Comparison of ENCODE assay signal across 8 cellular contexts in the genomic region with DNA sequence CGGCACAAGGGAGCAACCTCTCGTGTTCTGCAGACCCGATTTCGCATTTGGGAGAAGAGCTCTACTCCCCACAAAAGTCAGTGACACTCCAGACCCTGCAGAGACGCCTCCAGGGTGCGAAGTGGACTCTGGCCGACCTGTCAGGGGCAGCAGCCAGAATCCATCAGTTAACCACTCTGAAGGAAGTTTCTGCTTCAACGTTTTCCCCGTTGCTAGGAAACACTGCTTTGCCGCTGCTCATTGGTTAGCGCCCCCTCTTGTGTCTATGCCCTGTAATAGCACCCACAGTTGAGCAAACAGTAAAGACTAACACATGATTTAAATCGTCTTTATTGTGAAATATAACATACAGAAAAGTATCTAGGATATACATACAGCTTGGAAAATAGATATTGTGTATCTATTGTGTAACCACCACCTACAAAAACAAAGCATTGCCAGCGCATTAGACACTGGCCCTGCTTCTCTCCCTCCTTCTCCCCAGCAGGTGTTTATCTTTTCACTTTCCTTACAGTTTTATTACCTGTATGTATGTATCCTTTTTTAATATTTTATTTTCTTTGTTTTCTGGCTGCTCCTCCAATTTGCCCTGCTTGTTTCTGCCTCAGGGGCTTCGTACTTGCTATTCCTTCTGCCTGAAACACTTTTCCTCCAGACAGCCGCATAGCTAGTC. TPM values are rescaled to one million over a fixed set of nuclear protein-coding genes. Genes with fewer than 3 reads are reported as not detected.
DNase-seq lines count a peak whose midpoint lies in the region; ATAC-seq and TF ChIP-seq lines count a peak whose summit lies in the region.

No MANE protein-coding gene starts in this region.

- no peak overlapping the region for H3K4me3 Mint-ChIP-seq in activated CD4-positive, alpha-beta T cell treated with anti-CD3 and anti-CD28 coated beads, Interleukin-2, amount 10 ng/mL, durations not matched to agents 7 days and 5 days
- no peak overlapping the region for H3K4me3 Mint-ChIP-seq in dendritic cell treated with granulocyte-macrophage colony-stimulating factor and Interleukin-4, amounts not matched to agents 40 ng/mL and 50 ng/mL, for 4 days

- H3K4me1 ChIP-seq in lower lobe of right lung: no peaks in the 10 kb centered on the region

- H3K9me3 Mint-ChIP-seq in activated CD4-positive, alpha-beta T cell treated with anti-CD3 and anti-CD28 coated beads, Interleukin-2, amount 10 ng/mL, durations not matched to agents 7 days and 5 days: peaks cover 2% of the 10 kb centered on the region
- H3K9me3 Mint-ChIP-seq in dendritic cell treated with granulocyte-macrophage colony-stimulating factor and Interleukin-4, amounts not matched to agents 40 ng/mL and 50 ng/mL, for 4 days: no peaks in the 10 kb centered on the region

- H3K27me3 Mint-ChIP-seq in activated CD4-positive, alpha-beta T cell treated with anti-CD3 and anti-CD28 coated beads, Interleukin-2, amount 10 ng/mL, durations not matched to agents 7 days and 5 days: no peaks in the 10 kb centered on the region
- H3K27me3 Mint-ChIP-seq in dendritic cell treated with granulocyte-macrophage colony-stimulating factor and Interleukin-4, amounts not matched to agents 40 ng/mL and 50 ng/mL, for 4 days: peaks cover 8% of the 10 kb centered on the region

- H3K27ac Mint-ChIP-seq in activated CD4-positive, alpha-beta T cell treated with anti-CD3 and anti-CD28 coated beads, Interleukin-2, amount 10 ng/mL, durations not matched to agents 7 days and 5 days: peak overlapping the region; percentile 10
- peak overlapping the region; percentile 54 for H3K27ac Mint-ChIP-seq in dendritic cell treated with granulocyte-macrophage colony-stimulating factor and Interleukin-4, amounts not matched to agents 40 ng/mL and 50 ng/mL, for 4 days

- peak overlapping the region; percentile 27 for H3K4me3 ChIP-seq in lower lobe of right lung

- ATAC-seq in GM18909 (IDR thresholded peaks at IDR 0.05; ENCODE audit: poor library complexity, unreplicated experiment) (peak; percentile 78), HG03439 (IDR thresholded peaks at IDR 0.05; ENCODE audit: unreplicated experiment) (peak; percentile 83), lower lobe of right lung (peak; percentile 95 to 97)

- H3K27ac ChIP-seq in lower lobe of right lung: no peak overlapping the region

- H3K9me3 ChIP-seq in lower lobe of right lung: no peaks in the 10 kb centered on the region

- no peaks in the 10 kb centered on the region for H3K36me3 Mint-ChIP-seq in activated CD4-positive, alpha-beta T cell treated with anti-CD3 and anti-CD28 coated beads, Interleukin-2, amount 10 ng/mL, durations not matched to agents 7 days and 5 days (ENCODE audit: low read depth)
- no peaks in the 10 kb centered on the region for H3K36me3 Mint-ChIP-seq in dendritic cell treated with granulocyte-macrophage colony-stimulating factor and Interleukin-4, amounts not matched to agents 40 ng/mL and 50 ng/mL, for 4 days (ENCODE audit: low read depth)

- H3K36me3 ChIP-seq in lower lobe of right lung: no peaks in the 10 kb centered on the region

- peak; percentile 97 for DNase-seq in AML-193 (lab: John Stamatoyannopoulos, UW)
- peak; percentile 24 to 87 for DNase-seq in NCI-H526 (lab: John Stamatoyannopoulos, UW)
- DNase-seq in activated CD4-positive, alpha-beta T cell treated with anti-CD3 and anti-CD28 coated beads, Interleukin-2, amount 10 ng/mL, durations not matched to agents 7 days and 5 days: peak; percentile 84
- DNase-seq in lower lobe of right lung: peak; percentile 73
- DNase-seq in stimulated activated CD8-positive, alpha-beta memory T cell treated with anti-CD3 and anti-CD28 coated beads, Interleukin-12 subunit alpha, Interleukin-12 subunit beta, amount 100 ng/mL, for 1 hour (ENCODE audit: low read depth): peak; percentile 47

- TF ChIP-seq CTCF in lower lobe of right lung (IDR thresholded peaks at IDR 0.05): peak; percentile 88

- no peaks in the 10 kb centered on the region for H3K27me3 ChIP-seq in lower lobe of right lung (ENCODE audit: low read depth)

- CTCF ChIA-PET in activated CD4-positive, alpha-beta T cell treated with anti-CD3 and anti-CD28 coated beads, Interleukin-2, amount 10 ng/mL, durations not matched to agents 7 days and 5 days (lab: Charles Lee): interaction anchor here (0.7 to 1.6 kb wide), 4 partner anchors 27 to 118 kb away, joined by 3 to 4 read pairs (median 3); no protein-coding TSS in a partner anchor

- intact Hi-C loops in dendritic cell treated with granulocyte-macrophage colony-stimulating factor and Interleukin-4, amounts not matched to agents 40 ng/mL and 50 ng/mL, for 4 days (cut with micrococcal nuclease): no loop called here
- intact Hi-C loops in lower lobe of right lung (cut with DNase I): no loop called here

- POLR2A ChIA-PET in activated CD4-positive, alpha-beta T cell treated with anti-CD3 and anti-CD28 coated beads, Interleukin-2, amount 10 ng/mL, durations not matched to agents 7 days and 5 days (lab: Charles Lee): no interaction called here

- peaks cover 13% of the 10 kb centered on the region for H3K4me1 Mint-ChIP-seq in activated CD4-positive, alpha-beta T cell treated with anti-CD3 and anti-CD28 coated beads, Interleukin-2, amount 10 ng/mL, durations not matched to agents 7 days and 5 days
- peaks cover 27% of the 10 kb centered on the region for H3K4me1 Mint-ChIP-seq in dendritic cell treated with granulocyte-macrophage colony-stimulating factor and Interleukin-4, amounts not matched to agents 40 ng/mL and 50 ng/mL, for 4 days (ENCODE audit: low read depth)

RNA-seq across cellular contexts. Expression of a gene that starts 38.9 kb away (rescaled TPM):
- total RNA-seq in activated CD4-positive, alpha-beta T cell treated with anti-CD3 and anti-CD28 coated beads, Interleukin-2, amount 10 ng/mL, durations not matched to agents 7 days and 5 days: not detected
- 1.0 TPM for total RNA-seq in lower lobe of right lung

RNA-seq across cellular contexts. Expression of a gene that starts 56.2 kb away (rescaled TPM):
- 10 to 100 TPM; 90.1 to 90.9 TPM for total RNA-seq in activated CD4-positive, alpha-beta T cell treated with anti-CD3 and anti-CD28 coated beads, Interleukin-2, amount 10 ng/mL, durations not matched to agents 7 days and 5 days
- total RNA-seq in lower lobe of right lung: 92.7 TPM

Comparison
In these comparisons a context has a peak if more than half of its experiments do, and no peak if none do; other contexts are left out.
1. DNase-seq: peak in every context shown above with its lines; median percentile 97 in AML-193; 84 in activated CD4-positive, alpha-beta T cell treated with anti-CD3 and anti-CD28 coated beads, Interleukin-2, amount 10 ng/mL, durations not matched to agents 7 days and 5 days; 73 in lower lobe of right lung; 56 in NCI-H526; 47 in stimulated activated CD8-positive, alpha-beta memory T cell treated with anti-CD3 and anti-CD28 coated beads, Interleukin-12 subunit alpha, Interleukin-12 subunit beta, amount 100 ng/mL, for 1 hour.